In genomic region chrX:87663421-87663820, GRCh38 we compare ENCODE assay signal across 1 cellular context.
TF ChIP-seq lines count a peak whose summit lies in the region.

No MANE protein-coding gene starts in this region.

TF ChIP-seq in GM23338, 12 proteins besides CTCF, POLR2A, EP300 and RAD21 (continued from another document):
- TF ChIP-seq, protein P1, sequence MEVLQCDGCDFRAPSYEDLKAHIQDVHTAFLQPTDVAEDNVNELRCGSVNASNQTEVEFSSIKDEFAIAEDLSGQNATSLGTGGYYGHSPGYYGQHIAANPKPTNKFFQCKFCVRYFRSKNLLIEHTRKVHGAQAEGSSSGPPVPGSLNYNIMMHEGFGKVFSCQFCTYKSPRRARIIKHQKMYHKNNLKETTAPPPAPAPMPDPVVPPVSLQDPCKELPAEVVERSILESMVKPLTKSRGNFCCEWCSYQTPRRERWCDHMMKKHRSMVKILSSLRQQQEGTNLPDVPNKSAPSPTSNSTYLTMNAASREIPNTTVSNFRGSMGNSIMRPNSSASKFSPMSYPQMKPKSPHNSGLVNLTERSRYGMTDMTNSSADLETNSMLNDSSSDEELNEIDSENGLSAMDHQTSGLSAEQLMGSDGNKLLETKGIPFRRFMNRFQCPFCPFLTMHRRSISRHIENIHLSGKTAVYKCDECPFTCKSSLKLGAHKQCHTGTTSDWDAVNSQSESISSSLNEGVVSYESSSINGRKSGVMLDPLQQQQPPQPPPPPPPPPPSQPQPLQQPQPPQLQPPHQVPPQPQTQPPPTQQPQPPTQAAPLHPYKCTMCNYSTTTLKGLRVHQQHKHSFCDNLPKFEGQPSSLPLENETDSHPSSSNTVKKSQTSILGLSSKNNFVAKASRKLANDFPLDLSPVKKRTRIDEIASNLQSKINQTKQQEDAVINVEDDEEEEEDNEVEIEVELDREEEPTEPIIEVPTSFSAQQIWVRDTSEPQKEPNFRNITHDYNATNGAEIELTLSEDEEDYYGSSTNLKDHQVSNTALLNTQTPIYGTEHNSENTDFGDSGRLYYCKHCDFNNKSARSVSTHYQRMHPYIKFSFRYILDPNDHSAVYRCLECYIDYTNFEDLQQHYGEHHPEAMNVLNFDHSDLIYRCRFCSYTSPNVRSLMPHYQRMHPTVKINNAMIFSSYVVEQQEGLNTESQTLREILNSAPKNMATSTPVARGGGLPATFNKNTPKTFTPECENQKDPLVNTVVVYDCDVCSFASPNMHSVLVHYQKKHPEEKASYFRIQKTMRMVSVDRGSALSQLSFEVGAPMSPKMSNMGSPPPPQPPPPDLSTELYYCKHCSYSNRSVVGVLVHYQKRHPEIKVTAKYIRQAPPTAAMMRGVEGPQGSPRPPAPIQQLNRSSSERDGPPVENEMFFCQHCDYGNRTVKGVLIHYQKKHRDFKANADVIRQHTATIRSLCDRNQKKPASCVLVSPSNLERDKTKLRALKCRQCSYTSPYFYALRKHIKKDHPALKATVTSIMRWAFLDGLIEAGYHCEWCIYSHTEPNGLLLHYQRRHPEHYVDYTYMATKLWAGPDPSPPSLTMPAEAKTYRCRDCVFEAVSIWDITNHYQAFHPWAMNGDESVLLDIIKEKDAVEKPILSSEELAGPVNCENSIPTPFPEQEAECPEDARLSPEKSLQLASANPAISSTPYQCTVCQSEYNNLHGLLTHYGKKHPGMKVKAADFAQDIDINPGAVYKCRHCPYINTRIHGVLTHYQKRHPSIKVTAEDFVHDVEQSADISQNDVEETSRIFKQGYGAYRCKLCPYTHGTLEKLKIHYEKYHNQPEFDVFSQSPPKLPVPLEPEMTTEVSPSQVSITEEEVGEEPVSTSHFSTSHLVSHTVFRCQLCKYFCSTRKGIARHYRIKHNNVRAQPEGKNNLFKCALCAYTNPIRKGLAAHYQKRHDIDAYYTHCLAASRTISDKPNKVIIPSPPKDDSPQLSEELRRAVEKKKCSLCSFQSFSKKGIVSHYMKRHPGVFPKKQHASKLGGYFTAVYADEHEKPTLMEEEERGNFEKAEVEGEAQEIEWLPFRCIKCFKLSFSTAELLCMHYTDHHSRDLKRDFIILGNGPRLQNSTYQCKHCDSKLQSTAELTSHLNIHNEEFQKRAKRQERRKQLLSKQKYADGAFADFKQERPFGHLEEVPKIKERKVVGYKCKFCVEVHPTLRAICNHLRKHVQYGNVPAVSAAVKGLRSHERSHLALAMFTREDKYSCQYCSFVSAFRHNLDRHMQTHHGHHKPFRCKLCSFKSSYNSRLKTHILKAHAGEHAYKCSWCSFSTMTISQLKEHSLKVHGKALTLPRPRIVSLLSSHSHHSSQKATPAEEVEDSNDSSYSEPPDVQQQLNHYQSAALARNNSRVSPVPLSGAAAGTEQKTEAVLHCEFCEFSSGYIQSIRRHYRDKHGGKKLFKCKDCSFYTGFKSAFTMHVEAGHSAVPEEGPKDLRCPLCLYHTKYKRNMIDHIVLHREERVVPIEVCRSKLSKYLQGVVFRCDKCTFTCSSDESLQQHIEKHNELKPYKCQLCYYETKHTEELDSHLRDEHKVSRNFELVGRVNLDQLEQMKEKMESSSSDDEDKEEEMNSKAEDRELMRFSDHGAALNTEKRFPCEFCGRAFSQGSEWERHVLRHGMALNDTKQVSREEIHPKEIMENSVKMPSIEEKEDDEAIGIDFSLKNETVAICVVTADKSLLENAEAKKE (CRISPR knock-in tag; IDR thresholded peaks at IDR 0.05): no peak
- no peak for TF ChIP-seq POLR2AphosphoS5 (IDR thresholded peaks at IDR 0.05; ENCODE audit: low read depth)
